ENCODE assay signal across 10 cellular contexts in genomic region chr10:110609592-110609991, GRCh38. TPM values are rescaled to one million over a fixed set of nuclear protein-coding genes. Genes with fewer than 3 reads are reported as not detected.
DNase-seq lines count a peak whose midpoint lies in the region; ATAC-seq and TF ChIP-seq lines count a peak whose summit lies in the region.
"Had no signal": no experiment of that assay in that cellular context is flagged by ENCODE, and none has a peak within 500 bp of the region (broad histone marks: within the 10 kb centered on the region; RNA-seq: fewer than 3 reads in every experiment).

No MANE protein-coding gene starts in this region.

- peaks cover 5% of the 10 kb centered on the region for H3K36me3 ChIP-seq in IMR-90 (ENCODE audit: control insufficient read depth, insufficient read depth, low read length)
- peaks cover 17% of the 10 kb centered on the region for H3K36me3 ChIP-seq in Panc1 (ENCODE audit: control insufficient read depth, insufficient read depth, low read length)
- H3K36me3 ChIP-seq in heart right ventricle: peaks cover 0 to 31% (median 17%) of the 10 kb centered on the region in 9 donors
- no peaks in the 10 kb centered on the region for H3K36me3 ChIP-seq in uterus
- H3K36me3 ChIP-seq in HAP-1 (replicated peaks): peaks cover 15% of the 10 kb centered on the region

- no peak overlapping the region for H3K4me2 ChIP-seq in IMR-90 (ENCODE audit: low read depth, low read length)

- no peak overlapping the region for H3K27ac ChIP-seq in IMR-90 (ENCODE audit: insufficient read depth, low read length)
- H3K27ac ChIP-seq in Panc1 (ENCODE audit: low read length): no peak overlapping the region
- H3K27ac ChIP-seq in heart right ventricle: peak overlapping the region in 6 of 10 donors; percentile 8 to 54 (median 35)
- no peak overlapping the region for H3K27ac ChIP-seq in uterus
- H3K27ac ChIP-seq: coronary artery, suprapubic skin had no signal

- no peak overlapping the region for H3K14ac ChIP-seq in IMR-90 (replicated peaks; ENCODE audit: low read depth, low read length)

- H3K4me1 ChIP-seq in IMR-90 (ENCODE audit: control insufficient read depth, insufficient read depth, low read length) (peaks cover under 1% of the 10 kb centered on the region; the same call in 1 of the 2 replicates), Panc1 (ENCODE audit: control insufficient read depth, insufficient read depth, low read length) (no peaks in the 10 kb centered on the region), heart right ventricle (peaks cover 0 to 20% (median 4%) of the 10 kb centered on the region in 9 donors), uterus (no peaks in the 10 kb centered on the region), HAP-1 (peaks cover 7% of the 10 kb centered on the region; the same call in 1 of the 2 replicates)

- no peaks in the 10 kb centered on the region for H3K9me1 ChIP-seq in IMR-90 (ENCODE audit: insufficient read depth, low read length)

- no peak overlapping the region for H2AK5ac ChIP-seq in IMR-90 (ENCODE audit: low read depth, low read length)

- peak overlapping the region; percentile 74 for H2AK9ac ChIP-seq in IMR-90 (replicated peaks; ENCODE audit: low read depth, low read length, poor library complexity)

- intact Hi-C loops in IMR-90 (cut with micrococcal nuclease) (no loop called here), Panc1 (cut with micrococcal nuclease; ENCODE audit: unreplicated experiment) (no loop called here), heart right ventricle (cut with DNase I) (loop anchor here in 4 of 10 donors (5.0 to 10.0 kb wide), 4 partner anchors 275 to 288 kb away; no protein-coding TSS in a partner anchor), uterus (cut with DNase I; ENCODE audit: low total_unique reads) (no loop called here)

- no peak for TF ChIP-seq RAD21 in IMR-90 (IDR thresholded peaks at IDR 0.05; ENCODE audit: low read length)

- H4K91ac ChIP-seq in IMR-90 (ENCODE audit: insufficient read depth, low read depth, low read length): no peak overlapping the region

- no peak overlapping the region for H4K8ac ChIP-seq in IMR-90 (ENCODE audit: low read depth in 2 of 2, low read length in 2 of 2)

- no peak overlapping the region for H3K56ac ChIP-seq in IMR-90 (ENCODE audit: extremely low read depth, insufficient read depth, low read length)

- TF ChIP-seq CTCF in IMR-90 (conservative IDR thresholded peaks at IDR 0.05; ENCODE audit: low read depth, low read length) (no peak), Panc1 (IDR thresholded peaks at IDR 0.05) (no peak), heart right ventricle (IDR thresholded peaks at IDR 0.05) (peak in 3 of 9 donors; percentile 18 to 36 (median 35)), uterus (IDR thresholded peaks at IDR 0.05) (no peak)

- dilution Hi-C loops in IMR-90 (cut with HindIII; ENCODE audit: low sequenced_read_pairs, unreplicated experiment): no loop called here

- DNase-seq in Ammon's horn (ENCODE audit: low spot score) (peak; percentile 25), IMR-90 (no peak), Panc1 (ENCODE audit: low read depth, low spot score) (no peak), heart right ventricle (peak in 1 of 2 donors; percentile 24), uterus (no peak), putamen (ENCODE audit: low spot score) (no peak), HAP-1 (ENCODE audit: low spot score in 2 of 2) (no peak)

- H2BK5ac ChIP-seq in IMR-90 (ENCODE audit: low read depth, low read length, poor library complexity, severe bottlenecking): no peak overlapping the region

- BruUV-seq in IMR-90 (replicated peaks; lab: Mats Ljungman, UMichigan) (no TSS peak), Panc1 (replicated peaks; lab: Mats Ljungman, UMichigan) (no TSS peak)

- peaks cover 11% of the 10 kb centered on the region for H3K27me3 ChIP-seq in IMR-90 (ENCODE audit: control insufficient read depth, insufficient read depth, low read length)
- H3K27me3 ChIP-seq in Panc1 (ENCODE audit: control insufficient read depth, insufficient read depth, low read length): no peaks in the 10 kb centered on the region
- H3K27me3 ChIP-seq in heart right ventricle: no peaks in the 10 kb centered on the region
- H3K27me3 ChIP-seq in uterus: no peaks in the 10 kb centered on the region
- peaks cover 4% of the 10 kb centered on the region; the same call in 1 of the 2 replicates for H3K27me3 ChIP-seq in HAP-1 (ENCODE audit: low read depth)
- H3K27me3 ChIP-seq: suprapubic skin had no signal

- no peaks in the 10 kb centered on the region for H4K20me1 ChIP-seq in IMR-90 (ENCODE audit: insufficient read depth, low read length)

- H3K4me3 ChIP-seq in IMR-90 (ENCODE audit: insufficient read depth, low read depth, low read length): no peak overlapping the region
- no peak overlapping the region for H3K4me3 ChIP-seq in Panc1 (ENCODE audit: low read depth in 2 of 2, low read length in 2 of 2)
- H3K4me3 ChIP-seq in heart right ventricle: no peak overlapping the region
- H3K4me3 ChIP-seq in uterus: no peak overlapping the region
- H3K4me3 ChIP-seq in HAP-1: no peak overlapping the region
- H3K4me3 ChIP-seq: coronary artery, suprapubic skin had no signal

- CTCF ChIA-PET in IMR-90 (lab: Yijun Ruan, JAX) (no interaction called here), Panc1 (lab: Charles Lee) (interaction anchor here (0.6 kb wide), 3 partner anchors 40 to 326 kb away, joined by 3 to 4 read pairs (median 3); no protein-coding TSS in a partner anchor)

- no peak overlapping the region for H2AFZ ChIP-seq in IMR-90 (replicated peaks; ENCODE audit: low read length, poor library complexity)

- ATAC-seq in IMR-90 (ENCODE audit: low read depth) (peak; percentile 28; the same call in 1 of the 2 replicates), Panc1 (peak; percentile 80), heart right ventricle (peak; percentile 57 to 89 (median 86)), HG02798 (IDR thresholded peaks at IDR 0.05; ENCODE audit: poor library complexity, unreplicated experiment) (no peak)

- no peak overlapping the region for H2BK15ac ChIP-seq in IMR-90 (ENCODE audit: low read depth, low read length)

- no peaks in the 10 kb centered on the region for H3K79me1 ChIP-seq in IMR-90 (ENCODE audit: low read depth in 1 of 2, low read length in 2 of 2)

- no peak overlapping the region for H2BK120ac ChIP-seq in IMR-90 (ENCODE audit: low read depth, low read length)

- TF ChIP-seq POLR2A in IMR-90 (IDR thresholded peaks at IDR 0.05; ENCODE audit: low read depth, low read length) (no peak), uterus (IDR thresholded peaks at IDR 0.05) (no peak)

- H3K4ac ChIP-seq in IMR-90 (ENCODE audit: low read depth, low read length): no peak overlapping the region

- no peak overlapping the region for H3K23ac ChIP-seq in IMR-90 (ENCODE audit: low read depth, low read length)

- in situ Hi-C loops in IMR-90 (cut with MboI; ENCODE audit: low sequenced_read_pairs) (loop anchor here (5.0 kb wide), 1 partner anchor 283 kb away; no protein-coding TSS in a partner anchor), Panc1 (cut with HindIII; ENCODE audit: low pct_unique_long_range_greater_than_20kb, low sequenced_read_pairs) (no loop called here), HAP-1 (cut with MboI; ENCODE audit: low sequenced_read_pairs) (loop anchor here (25.0 kb wide), 1 partner anchor 278 kb away; no protein-coding TSS in a partner anchor)

- H3K18ac ChIP-seq in IMR-90 (ENCODE audit: low read depth, low read length): no peak overlapping the region

- WGBS in IMR-90 (ENCODE audit: extremely low coverage in 2 of 2, insufficient read length in 1 of 2), 2 experiments: no CpG with 5 or more reads among the region's 2 CpGs
- 12 to 29% methylated on average over 2 of the region's 2 CpGs for WGBS in heart right ventricle, 2 donors

- no peak overlapping the region; the same call in 1 of the 2 replicates for H2BK20ac ChIP-seq in IMR-90 (ENCODE audit: low read depth, low read length)

- no peak overlapping the region for H3K9ac ChIP-seq in IMR-90 (ENCODE audit: low read depth, low read length)

- H3K9me3 ChIP-seq in IMR-90 (ENCODE audit: control insufficient read depth, insufficient read depth, low read length) (no peaks in the 10 kb centered on the region), Panc1 (ENCODE audit: control insufficient read depth, insufficient read depth, low read depth, low read length) (no peaks in the 10 kb centered on the region), heart right ventricle (no peaks in the 10 kb centered on the region), uterus (no peaks in the 10 kb centered on the region), HAP-1 (no peaks in the 10 kb centered on the region)
- H3K9me3 ChIP-seq: suprapubic skin had no signal

- POLR2A ChIA-PET in IMR-90 (lab: Charles Lee; ENCODE audit: unreplicated experiment): no interaction called here
- POLR2A ChIA-PET in Panc1 (lab: Charles Lee): interaction anchor here (0.6 kb wide), 1 partner anchor 10 kb away, joined by 3 read pairs; no protein-coding TSS in a partner anchor

- no peak overlapping the region for H4K5ac ChIP-seq in IMR-90 (ENCODE audit: low read depth, low read length)

TF ChIP-seq in IMR-90, 13 proteins besides CTCF, POLR2A, EP300 and RAD21:
- no peak for TF ChIP-seq MAZ (IDR thresholded peaks at IDR 0.05; ENCODE audit: borderline replicate concordance, low read depth, low read length)
- no peak for TF ChIP-seq BHLHE40 (IDR thresholded peaks at IDR 0.05; ENCODE audit: low read depth, low read length)
TF ChIP-seq in IMR-90: peak in this region for 0.

RNA-seq across cellular contexts. Expression of gene RBM20, which starts 34.5 kb away (rescaled TPM):
- total RNA-seq in IMR-90 (2012; rRNA removed) (under 0.01 TPM in 2 replicates), Panc1 (2021; ENCODE audit: unreplicated experiment) (0.10 TPM), heart right ventricle (100 to 1,000 TPM in 8 of 10 donors, 10 to 100 TPM in 2; 69.4 to 186 (median 145) TPM), uterus (1 to 10 TPM in 3 of 4 donors, under 1 TPM in 1; 0.88 to 3.8 (median 1.9) TPM)
- polyA plus RNA-seq in IMR-90 (2012; rRNA removed) (0.09 and 0.15 TPM in 2 replicates), heart right ventricle (10 to 100 TPM; 10.1 to 61.9 TPM)
- 0.03 and 0.04 TPM in 2 replicates for polyA plus RNA-seq in IMR-90 (2012; cell fraction: cytosol; rRNA removed)
- 0.05 and 0.39 TPM in 2 replicates for polyA plus RNA-seq in IMR-90 (2012; cell fraction: nucleus; rRNA removed; ENCODE audit: low replicate concordance)
- polyA plus RNA-seq in Panc1 (2012; ENCODE audit: insufficient read length): 0.40 TPM

RNA-seq across cellular contexts. Expression of gene SMC3, which starts 42.1 kb away (rescaled TPM):
- total RNA-seq in IMR-90 (2012; rRNA removed) (15.2 and 30.0 TPM in 2 replicates), Panc1 (2021; ENCODE audit: unreplicated experiment) (71.2 TPM), heart right ventricle (10 to 100 TPM; 18.1 to 23.5 (median 20.9) TPM), uterus (10 to 100 TPM; 12.4 to 45.3 (median 39.3) TPM)
- polyA plus RNA-seq in IMR-90 (2012; rRNA removed) (11.7 and 15.0 TPM in 2 replicates), heart right ventricle (10 to 100 TPM; 11.1 to 14.3 TPM)
- 1.3 and 2.1 TPM in 2 replicates for polyA plus RNA-seq in IMR-90 (2012; cell fraction: cytosol; rRNA removed)
- 0.76 and 5.6 TPM in 2 replicates for polyA plus RNA-seq in IMR-90 (2012; cell fraction: nucleus; rRNA removed; ENCODE audit: low replicate concordance)
- polyA plus RNA-seq in Panc1 (2012; ENCODE audit: insufficient read length): 30.4 TPM

Comparison
In these comparisons a context has a peak if more than half of its experiments do, and no peak if none do; other contexts are left out.
1. H3K27ac ChIP-seq: peak in heart right ventricle (6 of 10); none in IMR-90 (single experiment), Panc1 (single experiment) and uterus (0 of 2).
2. RNA of gene RBM20, which starts 34.5 kb away (total RNA-seq): 69.4 to 186 TPM in heart right ventricle; 0.88 to 3.8 TPM in uterus, 0.10 TPM in Panc1 (single experiment) and under 0.01 TPM in IMR-90; every median in the first group is over 10 times any median in the second.